ENCODE assay signal across 8 cellular contexts in genomic region chr19:40751065-40751923, GRCh38. TPM values are rescaled to one million over a fixed set of nuclear protein-coding genes. Genes with fewer than 3 reads are reported as not detected.
A peak's percentile ranks its signal among the peaks of the same experiment; 100 is the strongest.
DNase-seq lines count a peak whose midpoint lies in the region; ATAC-seq and TF ChIP-seq lines count a peak whose summit lies in the region.

TSS of gene SNRPA (plus strand) at chr19:40751203. CDS start at chr19:40751409, 206 bp downstream.

- no peaks in the 10 kb centered on the region for H3K9me3 ChIP-seq in muscle layer of colon (ENCODE audit: low read length)

- H3K4me1 Mint-ChIP-seq in activated T-cell treated with anti-CD3 and anti-CD28 coated beads, Interleukin-2, amount 50 U/mL, for 4 hours (ENCODE audit: low read depth): peaks cover 39% of the 10 kb centered on the region

- H3K27me3 ChIP-seq in muscle layer of colon (ENCODE audit: control insufficient read depth in 1 of 2, insufficient read depth in 2 of 2, low read length in 2 of 2): no peaks in the 10 kb centered on the region

- H3K4me1 ChIP-seq in muscle layer of colon (ENCODE audit: insufficient read depth, low read length): peaks cover 42% of the 10 kb centered on the region

- in situ Hi-C loops in KBM-7 (cut with MboI; ENCODE audit: low pct_unique_long_range_greater_than_20kb, low sequenced_read_pairs): no loop called here

- H3K9ac ChIP-seq in muscle layer of colon (ENCODE audit: low read length): peak within 1 kb of the TSS; percentile 67

- peak within 1 kb of the TSS; percentile 99 for H3K4me3 Mint-ChIP-seq in activated T-cell treated with anti-CD3 and anti-CD28 coated beads, Interleukin-2, amount 50 U/mL, for 4 hours

- peaks cover 9% of the 10 kb centered on the region for H3K36me3 ChIP-seq in muscle layer of colon (ENCODE audit: insufficient read depth, low read length)

- DNase-seq in DMS153 (lab: John Stamatoyannopoulos, UW) (peak; percentile 96), KBM-7 (peak; percentile 98)
- peak; percentile 94 for DNase-seq in activated T-cell treated with anti-CD3 and anti-CD28 coated beads, Interleukin-2, amount 50 U/mL, for 4 hours
- DNase-seq in stimulated activated CD8-positive, alpha-beta memory T cell treated with anti-CD3 and anti-CD28 coated beads, Interleukin-7, amount 100 ng/mL, for 4 hours (ENCODE audit: low read depth in 2 of 2): peak; percentile 93 to 95

- peak within 1 kb of the TSS; percentile 81 to 84 for H3K4me3 ChIP-seq in muscle layer of colon (ENCODE audit: low read depth in 1 of 2, low read length in 2 of 2)

- peak within 1 kb of the TSS; percentile 96 for H3K27ac ChIP-seq in muscle layer of colon (ENCODE audit: low read depth, low read length)

- ATAC-seq in GM21717 (IDR thresholded peaks at IDR 0.05; ENCODE audit: unreplicated experiment) (peak; percentile 58), esophagus mucosa (peak; percentile 79)
- ATAC-seq in activated T-cell treated with anti-CD3 and anti-CD28 coated beads, Interleukin-2, amount 50 U/mL, for 4 hours: peak; percentile 75

- peaks cover 28% of the 10 kb centered on the region for H3K36me3 Mint-ChIP-seq in activated T-cell treated with anti-CD3 and anti-CD28 coated beads, Interleukin-2, amount 50 U/mL, for 4 hours (ENCODE audit: insufficient read depth)

- no peaks in the 10 kb centered on the region for H3K27me3 Mint-ChIP-seq in activated T-cell treated with anti-CD3 and anti-CD28 coated beads, Interleukin-2, amount 50 U/mL, for 4 hours (ENCODE audit: low read depth)

- no peaks in the 10 kb centered on the region for H3K9me3 Mint-ChIP-seq in activated T-cell treated with anti-CD3 and anti-CD28 coated beads, Interleukin-2, amount 50 U/mL, for 4 hours

TF ChIP-seq in PFSK-1, 5 proteins besides CTCF, POLR2A, EP300 and RAD21:
- TF ChIP-seq POLR2AphosphoS5 (IDR thresholded peaks at IDR 0.05; ENCODE audit: low read depth, low read length) (peak; percentile 91), FOXP2 (optimal IDR thresholded peaks at IDR 0.05; ENCODE audit: borderline replicate concordance, extremely low read depth, extremely low read length, insufficient read depth) (no peak), SIN3A (IDR thresholded peaks at IDR 0.05; ENCODE audit: borderline replicate concordance, insufficient read depth, low read length) (peak; percentile 77; the same call in 1 of the 2 replicates), REST (IDR thresholded peaks at IDR 0.05; ENCODE audit: insufficient read depth in 1 of 2, low read depth in 2 of 2, low read length in 2 of 2) (no peak; a peak in 1 of 4 replicates), TAF1 (IDR thresholded peaks at IDR 0.05; ENCODE audit: borderline replicate concordance, insufficient read depth, low read length) (peak; percentile 68; the same call in 1 of the 2 replicates)

RNA-seq across cellular contexts. Expression of gene SNRPA, which starts in this region (rescaled TPM):
- polyA plus RNA-seq in PFSK-1 (2012; ENCODE audit: insufficient read length, low read depth): 114 TPM
- total RNA-seq in activated T-cell treated with anti-CD3 and anti-CD28 coated beads, Interleukin-2, amount 50 U/mL, for 4 hours: 100 to 1,000 TPM; 213 to 234 (median 219) TPM
- 69.8 TPM for total RNA-seq in esophagus mucosa

Comparison
In these comparisons a context has a peak if more than half of its experiments do, and no peak if none do; other contexts are left out.
1. Peak in every context shown above with its lines: DNase-seq, ATAC-seq, H3K4me3 ChIP-seq and H3K27ac ChIP-seq.